9 cellular contexts compared by ENCODE assay signal in the genomic region with DNA sequence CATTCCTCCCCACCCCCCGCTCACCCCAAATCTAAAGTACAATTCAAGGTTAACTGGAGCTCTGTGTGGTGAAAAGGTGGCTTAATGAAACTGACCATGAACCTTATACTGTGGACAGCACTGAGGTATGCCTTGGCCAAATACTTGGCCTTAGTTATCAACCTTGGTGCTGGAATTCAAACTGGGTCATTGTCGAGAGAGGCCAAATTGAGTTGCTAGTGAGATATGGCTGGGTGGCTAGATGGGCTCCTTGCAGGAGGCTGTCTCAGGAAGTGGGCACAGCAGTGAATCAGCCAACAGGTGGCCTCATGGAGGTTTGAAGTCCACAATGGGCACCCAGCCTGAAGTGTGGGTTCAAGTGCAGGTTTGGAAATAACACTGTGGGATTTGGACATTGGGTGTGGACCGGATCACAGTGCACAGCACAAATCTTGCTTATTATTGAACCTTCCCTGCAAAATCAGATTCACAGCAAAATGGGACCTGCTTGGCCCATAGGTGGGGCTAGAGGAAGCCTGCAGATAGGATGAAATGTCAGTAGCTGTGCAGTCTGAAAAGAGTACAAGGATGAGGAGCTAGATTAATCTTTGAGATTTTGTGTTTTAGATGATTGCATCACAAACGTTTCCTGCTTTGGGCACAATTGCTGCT. TPM values are rescaled to one million over a fixed set of nuclear protein-coding genes. Genes with fewer than 3 reads are reported as not detected.
DNase-seq lines count a peak whose midpoint lies in the region; ATAC-seq, FAIRE-seq and TF ChIP-seq lines count a peak whose summit lies in the region.
"Had no signal": no experiment of that assay in that cellular context is flagged by ENCODE, and none has a peak within 500 bp of the region (broad histone marks: within the 10 kb centered on the region; RNA-seq: fewer than 3 reads in every experiment).

No MANE protein-coding gene starts in this region.

- intact Hi-C loops in endothelial cell of umbilical vein (cut with micrococcal nuclease) = loop anchor here (10.0 kb wide), 1 partner anchor 293 kb away; no protein-coding TSS in a partner anchor

- no peak overlapping the region for H3K27ac ChIP-seq in endothelial cell of umbilical vein (ENCODE audit: insufficient read depth, low read depth, low read length)

- H3K36me3 ChIP-seq in endothelial cell of umbilical vein (ENCODE audit: control insufficient read depth in 2 of 2, extremely low read depth in 1 of 2, insufficient read depth in 2 of 2, low read length in 2 of 2) = no peaks in the 10 kb centered on the region

- peaks cover 36% of the 10 kb centered on the region for H3K4me1 Mint-ChIP-seq in progenitor cell of endocrine pancreas (ENCODE audit: low read depth)
- H3K4me1 Mint-ChIP-seq: memory B cell had no signal

- dilution Hi-C loops in endothelial cell of umbilical vein (cut with MboI; ENCODE audit: extremely low pct_ligation_motif_present, low sequenced_read_pairs) = no loop called here

- no peaks in the 10 kb centered on the region for H3K4me1 ChIP-seq in endothelial cell of umbilical vein (ENCODE audit: control insufficient read depth, extremely low read depth, insufficient read depth, low read length)

- TF ChIP-seq CTCF in endothelial cell of umbilical vein (IDR thresholded peaks at IDR 0.05; ENCODE audit: extremely low read depth in 1 of 2, insufficient read depth in 1 of 2, low read depth in 1 of 2, low read length in 2 of 2) (peak; percentile 11 to 32), progenitor cell of endocrine pancreas (IDR thresholded peaks at IDR 0.05; ENCODE audit: unreplicated experiment) (peak; percentile 49)

- H3K9me3 Mint-ChIP-seq in progenitor cell of endocrine pancreas (ENCODE audit: low read depth) = no peaks in the 10 kb centered on the region

- CTCF ChIA-PET in endothelial cell of umbilical vein (lab: Charles Lee) = interaction anchor here (0.9 to 2.2 kb wide), 3 partner anchors 8 to 11 kb away, joined by 3 to 9 read pairs (median 7); no protein-coding TSS in a partner anchor

- no peaks in the 10 kb centered on the region for H4K20me1 ChIP-seq in endothelial cell of umbilical vein (replicated peaks; ENCODE audit: control insufficient read depth, extremely low read depth, insufficient read depth, low read length)

- no peak overlapping the region for H2AFZ ChIP-seq in endothelial cell of umbilical vein (ENCODE audit: low read depth, low read length)

- no peaks in the 10 kb centered on the region for H3K27me3 ChIP-seq in endothelial cell of umbilical vein (ENCODE audit: control insufficient read depth in 2 of 2, insufficient read depth in 2 of 2, low read length in 2 of 2)

- peaks cover 2% of the 10 kb centered on the region for H3K36me3 Mint-ChIP-seq in progenitor cell of endocrine pancreas (ENCODE audit: insufficient read depth)
- H3K36me3 Mint-ChIP-seq: memory B cell had no signal

- ATAC-seq in HG03045 (IDR thresholded peaks at IDR 0.05; ENCODE audit: unreplicated experiment) = no peak
- no peak for ATAC-seq in GM21528 (IDR thresholded peaks at IDR 0.05; ENCODE audit: low FRiP score, unreplicated experiment)

- peak; percentile 11 to 44 for DNase-seq in NOMO-1 (lab: John Stamatoyannopoulos, UW; ENCODE audit: unreplicated experiment in 2 of 2)
- DNase-seq in NOMO-1 treated with dmso at 0.1 percent for 144 hours (lab: John Stamatoyannopoulos, UW; ENCODE audit: unreplicated experiment) = no peak
- peak; percentile 58 for DNase-seq in NCI-H146 (lab: John Stamatoyannopoulos, UW)
- peak; percentile 16 for DNase-seq in endothelial cell of umbilical vein (ENCODE audit: low read depth, low spot score)
- DNase-seq in progenitor cell of endocrine pancreas (ENCODE audit: low spot score, unreplicated experiment) = no peak
- DNase-seq in middle frontal gyrus (ENCODE audit: extremely low spot score, low spot score) = no peak

- H3K4me3 Mint-ChIP-seq in progenitor cell of endocrine pancreas (ENCODE audit: low read depth) = no peak overlapping the region
- H3K4me3 Mint-ChIP-seq: memory B cell had no signal

- H3K27me3 Mint-ChIP-seq in progenitor cell of endocrine pancreas = no peaks in the 10 kb centered on the region
- H3K27me3 Mint-ChIP-seq: memory B cell had no signal

- H3K9me3 ChIP-seq in endothelial cell of umbilical vein (replicated peaks; ENCODE audit: control insufficient read depth, insufficient read depth, low read length) = no peaks in the 10 kb centered on the region

- no peaks in the 10 kb centered on the region for H3K9me1 ChIP-seq in endothelial cell of umbilical vein (replicated peaks; ENCODE audit: control insufficient read depth, extremely low read depth, insufficient read depth, low read length)

- no peak overlapping the region for H3K4me3 ChIP-seq in endothelial cell of umbilical vein (replicated peaks in 1 of 3; ENCODE audit: insufficient read depth in 1 of 3, low read depth in 1 of 3, low read length in 3 of 3)

- no peak overlapping the region for H3K9ac ChIP-seq in endothelial cell of umbilical vein (replicated peaks; ENCODE audit: extremely low read depth, insufficient read depth, low read length)

- H3K4me2 ChIP-seq in endothelial cell of umbilical vein (ENCODE audit: insufficient read depth, low read length) = no peak overlapping the region

- BruUV-seq in endothelial cell of umbilical vein (replicated peaks; lab: Mats Ljungman, UMichigan) = no TSS peak

- no peak overlapping the region for H3K27ac Mint-ChIP-seq in progenitor cell of endocrine pancreas
- H3K27ac Mint-ChIP-seq: memory B cell had no signal

- peaks cover 41% of the 10 kb centered on the region for H3K79me2 ChIP-seq in endothelial cell of umbilical vein (ENCODE audit: control insufficient read depth, insufficient read depth, low read length)

- no peak for FAIRE-seq in endothelial cell of umbilical vein (lab: Jason Lieb, UNC)

- no peak for TF ChIP-seq POLR2A in endothelial cell of umbilical vein (IDR thresholded peaks at IDR 0.05; ENCODE audit: low read depth, low read length)

- POLR2A ChIA-PET in endothelial cell of umbilical vein (lab: Charles Lee) = no interaction called here

TF ChIP-seq in endothelial cell of umbilical vein, 7 proteins besides CTCF, POLR2A, EP300 and RAD21:
- no peak for TF ChIP-seq POLR2AphosphoS5 (IDR thresholded peaks at IDR 0.05; ENCODE audit: insufficient read depth, low read depth, low read length)
- TF ChIP-seq FOS (IDR thresholded peaks at IDR 0.05; ENCODE audit: borderline replicate concordance, insufficient read depth, low read length) = no peak
- TF ChIP-seq GATA2 (IDR thresholded peaks at IDR 0.05; ENCODE audit: insufficient read depth, insufficient read length, low read depth, low read length) = no peak
- TF ChIP-seq, protein P1, sequence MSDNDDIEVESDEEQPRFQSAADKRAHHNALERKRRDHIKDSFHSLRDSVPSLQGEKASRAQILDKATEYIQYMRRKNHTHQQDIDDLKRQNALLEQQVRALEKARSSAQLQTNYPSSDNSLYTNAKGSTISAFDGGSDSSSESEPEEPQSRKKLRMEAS (IDR thresholded peaks at IDR 0.05; ENCODE audit: insufficient read depth, insufficient read length) = no peak
- no peak for TF ChIP-seq EZH2 (IDR thresholded peaks at IDR 0.05; ENCODE audit: borderline replicate concordance, low read depth, low read length, severe bottlenecking)
- TF ChIP-seq MYC (IDR thresholded peaks at IDR 0.05; ENCODE audit: low read depth, low read length) = no peak
- TF ChIP-seq JUN (IDR thresholded peaks at IDR 0.05; ENCODE audit: borderline replicate concordance, insufficient read depth, insufficient read length, low read depth) = no peak
TF ChIP-seq in endothelial cell of umbilical vein: peak in this region for 0.

RNA-seq across cellular contexts. Expression of a gene that starts 5.6 kb away (rescaled TPM):
- 29.3 and 30.1 TPM in 2 replicates for total RNA-seq in endothelial cell of umbilical vein
- polyA plus RNA-seq in endothelial cell of umbilical vein = 15.2 and 18.6 TPM in 2 replicates
- 13.9 and 15.3 TPM in 2 replicates for polyA plus RNA-seq in endothelial cell of umbilical vein (2011; cell fraction: cytosol; rRNA removed)
- 44.0 and 49.3 TPM in 2 replicates for polyA plus RNA-seq in endothelial cell of umbilical vein (2011; cell fraction: nucleus; rRNA removed)
- polyA plus RNA-seq in endothelial cell of umbilical vein (2012) = 19.1 and 23.0 TPM in 2 replicates
- polyA minus RNA-seq in endothelial cell of umbilical vein = 40.4 and 41.3 TPM in 2 replicates
- 112 TPM for polyA minus RNA-seq in endothelial cell of umbilical vein (2011; cell fraction: cytosol; rRNA and poly(A)+ RNA removed)
- polyA minus RNA-seq in endothelial cell of umbilical vein (2011; cell fraction: nucleus; rRNA and poly(A)+ RNA removed) = 42.6 and 52.5 TPM in 2 replicates
- 98.9 and 104 TPM in 2 replicates for total RNA-seq in progenitor cell of endocrine pancreas

Comparison
In these comparisons a context has a peak if more than half of its experiments do, and no peak if none do; other contexts are left out.
1. DNase-seq: peak in NOMO-1 (2 of 2), NCI-H146 (single experiment) and endothelial cell of umbilical vein (single experiment); none in NOMO-1 treated with dmso at 0.1 percent for 144 hours (single experiment), progenitor cell of endocrine pancreas (single experiment) and middle frontal gyrus (single experiment).